1 cellular context compared by ENCODE assay signal in the genomic region with DNA sequence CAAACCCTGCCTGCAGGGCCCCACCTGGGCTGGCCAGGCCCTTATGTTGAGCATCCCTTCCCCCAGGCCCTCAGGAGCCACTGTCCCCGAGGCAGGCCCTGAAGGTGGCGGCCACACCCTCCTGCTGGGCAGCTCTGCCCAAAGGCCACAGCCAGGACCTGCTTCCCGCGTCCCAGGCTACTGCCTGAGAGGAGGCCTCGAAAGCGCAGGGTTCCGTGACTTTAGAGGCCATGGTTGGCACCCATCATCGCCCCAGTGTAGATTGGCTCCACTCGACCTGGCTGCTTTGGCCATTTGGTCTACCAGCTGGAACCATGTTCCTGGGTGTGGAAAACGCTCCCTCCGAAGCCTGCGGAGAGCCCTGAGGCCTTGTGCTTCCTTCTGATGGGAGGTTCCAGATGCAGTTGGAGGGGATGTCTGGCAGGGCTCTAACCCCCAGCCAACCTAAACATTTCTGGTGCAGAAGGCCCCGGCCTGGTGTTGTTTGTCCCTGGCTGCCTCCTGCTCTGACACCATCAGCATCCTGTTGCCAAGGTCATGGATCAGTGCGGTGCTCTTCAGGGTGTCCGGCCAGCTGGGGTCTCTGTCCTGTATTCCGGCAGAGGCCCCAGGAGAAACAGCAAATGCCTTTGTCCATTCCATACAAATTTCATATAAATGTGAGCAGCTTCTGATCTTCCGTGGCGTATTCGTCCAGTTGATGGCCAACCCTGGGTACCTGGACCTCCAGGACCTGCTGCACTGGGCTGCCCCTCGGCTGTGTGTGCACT.
TF ChIP-seq lines count a peak whose summit lies in the region.

No MANE protein-coding gene starts in this region.

TF ChIP-seq in GM23338, 12 proteins besides CTCF, POLR2A, EP300 and RAD21:
- TF ChIP-seq STAT1 (IDR thresholded peaks at IDR 0.05; ENCODE audit: unreplicated experiment) (no peak), JUNB (IDR thresholded peaks at IDR 0.05; ENCODE audit: unreplicated experiment) (no peak)
- TF ChIP-seq, protein P1, sequence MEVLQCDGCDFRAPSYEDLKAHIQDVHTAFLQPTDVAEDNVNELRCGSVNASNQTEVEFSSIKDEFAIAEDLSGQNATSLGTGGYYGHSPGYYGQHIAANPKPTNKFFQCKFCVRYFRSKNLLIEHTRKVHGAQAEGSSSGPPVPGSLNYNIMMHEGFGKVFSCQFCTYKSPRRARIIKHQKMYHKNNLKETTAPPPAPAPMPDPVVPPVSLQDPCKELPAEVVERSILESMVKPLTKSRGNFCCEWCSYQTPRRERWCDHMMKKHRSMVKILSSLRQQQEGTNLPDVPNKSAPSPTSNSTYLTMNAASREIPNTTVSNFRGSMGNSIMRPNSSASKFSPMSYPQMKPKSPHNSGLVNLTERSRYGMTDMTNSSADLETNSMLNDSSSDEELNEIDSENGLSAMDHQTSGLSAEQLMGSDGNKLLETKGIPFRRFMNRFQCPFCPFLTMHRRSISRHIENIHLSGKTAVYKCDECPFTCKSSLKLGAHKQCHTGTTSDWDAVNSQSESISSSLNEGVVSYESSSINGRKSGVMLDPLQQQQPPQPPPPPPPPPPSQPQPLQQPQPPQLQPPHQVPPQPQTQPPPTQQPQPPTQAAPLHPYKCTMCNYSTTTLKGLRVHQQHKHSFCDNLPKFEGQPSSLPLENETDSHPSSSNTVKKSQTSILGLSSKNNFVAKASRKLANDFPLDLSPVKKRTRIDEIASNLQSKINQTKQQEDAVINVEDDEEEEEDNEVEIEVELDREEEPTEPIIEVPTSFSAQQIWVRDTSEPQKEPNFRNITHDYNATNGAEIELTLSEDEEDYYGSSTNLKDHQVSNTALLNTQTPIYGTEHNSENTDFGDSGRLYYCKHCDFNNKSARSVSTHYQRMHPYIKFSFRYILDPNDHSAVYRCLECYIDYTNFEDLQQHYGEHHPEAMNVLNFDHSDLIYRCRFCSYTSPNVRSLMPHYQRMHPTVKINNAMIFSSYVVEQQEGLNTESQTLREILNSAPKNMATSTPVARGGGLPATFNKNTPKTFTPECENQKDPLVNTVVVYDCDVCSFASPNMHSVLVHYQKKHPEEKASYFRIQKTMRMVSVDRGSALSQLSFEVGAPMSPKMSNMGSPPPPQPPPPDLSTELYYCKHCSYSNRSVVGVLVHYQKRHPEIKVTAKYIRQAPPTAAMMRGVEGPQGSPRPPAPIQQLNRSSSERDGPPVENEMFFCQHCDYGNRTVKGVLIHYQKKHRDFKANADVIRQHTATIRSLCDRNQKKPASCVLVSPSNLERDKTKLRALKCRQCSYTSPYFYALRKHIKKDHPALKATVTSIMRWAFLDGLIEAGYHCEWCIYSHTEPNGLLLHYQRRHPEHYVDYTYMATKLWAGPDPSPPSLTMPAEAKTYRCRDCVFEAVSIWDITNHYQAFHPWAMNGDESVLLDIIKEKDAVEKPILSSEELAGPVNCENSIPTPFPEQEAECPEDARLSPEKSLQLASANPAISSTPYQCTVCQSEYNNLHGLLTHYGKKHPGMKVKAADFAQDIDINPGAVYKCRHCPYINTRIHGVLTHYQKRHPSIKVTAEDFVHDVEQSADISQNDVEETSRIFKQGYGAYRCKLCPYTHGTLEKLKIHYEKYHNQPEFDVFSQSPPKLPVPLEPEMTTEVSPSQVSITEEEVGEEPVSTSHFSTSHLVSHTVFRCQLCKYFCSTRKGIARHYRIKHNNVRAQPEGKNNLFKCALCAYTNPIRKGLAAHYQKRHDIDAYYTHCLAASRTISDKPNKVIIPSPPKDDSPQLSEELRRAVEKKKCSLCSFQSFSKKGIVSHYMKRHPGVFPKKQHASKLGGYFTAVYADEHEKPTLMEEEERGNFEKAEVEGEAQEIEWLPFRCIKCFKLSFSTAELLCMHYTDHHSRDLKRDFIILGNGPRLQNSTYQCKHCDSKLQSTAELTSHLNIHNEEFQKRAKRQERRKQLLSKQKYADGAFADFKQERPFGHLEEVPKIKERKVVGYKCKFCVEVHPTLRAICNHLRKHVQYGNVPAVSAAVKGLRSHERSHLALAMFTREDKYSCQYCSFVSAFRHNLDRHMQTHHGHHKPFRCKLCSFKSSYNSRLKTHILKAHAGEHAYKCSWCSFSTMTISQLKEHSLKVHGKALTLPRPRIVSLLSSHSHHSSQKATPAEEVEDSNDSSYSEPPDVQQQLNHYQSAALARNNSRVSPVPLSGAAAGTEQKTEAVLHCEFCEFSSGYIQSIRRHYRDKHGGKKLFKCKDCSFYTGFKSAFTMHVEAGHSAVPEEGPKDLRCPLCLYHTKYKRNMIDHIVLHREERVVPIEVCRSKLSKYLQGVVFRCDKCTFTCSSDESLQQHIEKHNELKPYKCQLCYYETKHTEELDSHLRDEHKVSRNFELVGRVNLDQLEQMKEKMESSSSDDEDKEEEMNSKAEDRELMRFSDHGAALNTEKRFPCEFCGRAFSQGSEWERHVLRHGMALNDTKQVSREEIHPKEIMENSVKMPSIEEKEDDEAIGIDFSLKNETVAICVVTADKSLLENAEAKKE (CRISPR knock-in tag; IDR thresholded peaks at IDR 0.05): no peak
